ENCODE assay signal across 12 cellular contexts in the genomic region with DNA sequence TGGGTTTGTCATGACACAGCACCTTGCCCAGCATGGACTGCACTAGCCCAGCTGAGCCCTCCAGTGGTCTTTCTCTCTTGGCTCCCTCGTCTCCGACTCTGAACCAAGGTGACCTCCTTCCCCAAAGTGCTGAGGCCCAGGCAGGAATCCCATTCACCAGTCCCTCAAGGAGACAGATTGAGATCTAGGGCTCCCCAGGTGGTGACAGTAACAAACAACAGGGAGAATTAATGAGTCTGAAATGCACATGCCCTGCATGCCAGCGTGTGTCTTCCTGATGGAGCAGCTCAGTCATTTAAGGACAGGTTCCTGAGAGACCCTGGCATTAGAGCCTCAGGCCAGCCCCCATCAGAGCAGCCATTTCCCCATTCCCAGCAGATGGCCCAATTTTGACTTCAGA. TPM values are rescaled to one million over a fixed set of nuclear protein-coding genes. Genes with fewer than 3 reads are reported as not detected.
A peak's percentile ranks its signal among the peaks of the same experiment; 100 is the strongest.
DNase-seq lines count a peak whose midpoint lies in the region; ATAC-seq and TF ChIP-seq lines count a peak whose summit lies in the region.
"Had no signal": no experiment of that assay in that cellular context is flagged by ENCODE, and none has a peak within 500 bp of the region (broad histone marks: within the 10 kb centered on the region; RNA-seq: fewer than 3 reads in every experiment).

No MANE protein-coding gene starts in this region.

- no peaks in the 10 kb centered on the region for H3K9me3 ChIP-seq in HCT116 (ENCODE audit: control insufficient read depth in 1 of 2, insufficient read depth in 1 of 2, low read depth in 1 of 2, low read length in 2 of 2)
- H3K9me3 ChIP-seq in RWPE2 (ENCODE audit: severe bottlenecking): no peaks in the 10 kb centered on the region
- H3K9me3 ChIP-seq in hepatocyte (ENCODE audit: low read depth): no peaks in the 10 kb centered on the region
- H3K9me3 ChIP-seq: body of pancreas, neutrophil, upper lobe of right lung had no signal

- H3K9me2 ChIP-seq in HCT116 (ENCODE audit: insufficient read depth): no peaks in the 10 kb centered on the region
- no peaks in the 10 kb centered on the region for H3K9me2 ChIP-seq in hepatocyte (replicated peaks; ENCODE audit: insufficient read depth)

- TF ChIP-seq RAD21 in HCT116 (IDR thresholded peaks at IDR 0.05; ENCODE audit: low read depth): peak; percentile 36; the same call in 1 of the 2 replicates

- H3K27me3 ChIP-seq in HCT116 (ENCODE audit: insufficient read depth, low read length) (peaks cover 82% of the 10 kb centered on the region), RWPE2 (ENCODE audit: insufficient read depth, poor library complexity, severe bottlenecking) (no peaks in the 10 kb centered on the region), hepatocyte (peaks cover 16% of the 10 kb centered on the region)
- H3K27me3 ChIP-seq: body of pancreas had no signal

- H3K4me1 ChIP-seq in HCT116 (ENCODE audit: control insufficient read depth in 1 of 2, insufficient read depth in 2 of 2, low read length in 2 of 2): no peaks in the 10 kb centered on the region
- H3K4me1 ChIP-seq in RWPE2 (ENCODE audit: insufficient read depth, poor library complexity, severe bottlenecking): no peaks in the 10 kb centered on the region
- no peaks in the 10 kb centered on the region for H3K4me1 ChIP-seq in hepatocyte (ENCODE audit: insufficient read depth)
- H3K4me1 ChIP-seq: body of pancreas, upper lobe of right lung had no signal

- H3K9ac ChIP-seq in HCT116 (ENCODE audit: low read length): no peak overlapping the region

- DNase-seq in DMS 273 (lab: John Stamatoyannopoulos, UW; ENCODE audit: unreplicated experiment): peak; percentile 71
- peak; percentile 12 for DNase-seq in HCT116 (ENCODE audit: low read depth, low spot score)
- DNase-seq in RWPE2 (ENCODE audit: low spot score): no peak
- no peak for DNase-seq in hepatocyte (ENCODE audit: low spot score)
- no peak for DNase-seq in mesenteric fat pad (ENCODE audit: low spot score)
- no peak for DNase-seq in activated CD4-positive, alpha-beta T cell treated with anti-CD3 and anti-CD28 coated beads for 1 hour
- DNase-seq: body of pancreas; stimulated activated CD4-positive, alpha-beta T cell treated with anti-CD3 and anti-CD28 coated beads, Interleukin-4, amount 100 ng/mL, for 1 hour; upper lobe of right lung had no signal

- TF ChIP-seq CTCF in HCT116 (IDR thresholded peaks at IDR 0.05 in 2 of 3, conservative IDR thresholded peaks at IDR 0.05 in 1 of 3; ENCODE audit: borderline replicate concordance in 1 of 3, insufficient read depth in 1 of 3, low read depth in 2 of 3, low read length in 2 of 3) (peak in 2 of 3 experiments; percentile 54; a peak in 4 of 6 replicates), RWPE2 (IDR thresholded peaks at IDR 0.05; ENCODE audit: poor library complexity, severe bottlenecking) (peak; percentile 31), hepatocyte (IDR thresholded peaks at IDR 0.05; ENCODE audit: poor library complexity) (peak; percentile 9)

- WGBS in hepatocyte (ENCODE audit: low lambda C conversion rate, missing lambda C conversion rate): 45% methylated on average over 3 of the region's 3 CpGs

- TF ChIP-seq POLR2A in HCT116 (IDR thresholded peaks at IDR 0.05; ENCODE audit: borderline replicate concordance, extremely low read depth, insufficient read depth, insufficient read length): no peak

- H3K27ac ChIP-seq in HCT116 (ENCODE audit: low read depth, low read length): no peak overlapping the region
- H3K27ac ChIP-seq in RWPE2 (ENCODE audit: poor library complexity, severe bottlenecking): no peak overlapping the region
- no peak overlapping the region for H3K27ac ChIP-seq in hepatocyte
- H3K27ac ChIP-seq: body of pancreas, neutrophil, upper lobe of right lung had no signal

- BruUV-seq in HCT116 (replicated peaks; lab: Mats Ljungman, UMichigan): no TSS peak

- H3K79me2 ChIP-seq in HCT116 (ENCODE audit: insufficient read depth, low read length) (no peaks in the 10 kb centered on the region), hepatocyte (no peaks in the 10 kb centered on the region)

- peak; percentile 92 for ATAC-seq in HCT116
- ATAC-seq in RWPE2 (ENCODE audit: low read depth): 0 out of 3 replicates have a peak, but pooled peaks have one; percentile 44
- no peak for ATAC-seq in GM19452 (IDR thresholded peaks at IDR 0.05; ENCODE audit: unreplicated experiment)
- no peak for ATAC-seq in GM21360 (IDR thresholded peaks at IDR 0.05; ENCODE audit: unreplicated experiment)
- ATAC-seq: body of pancreas, upper lobe of right lung had no signal

- intact Hi-C loops in HCT116 (cut with micrococcal nuclease): loop anchor here (1.0 kb wide), 1 partner anchor 17 kb away; no protein-coding TSS in a partner anchor

- RAD21 ChIA-PET in HCT116 (lab: Charles Lee; ENCODE audit: low non-redundant PET in 1 of 2, low total read pairs in 2 of 2, uncharacterized antibody in 2 of 2, unreplicated experiment in 2 of 2): no interaction called here

- H3K4me2 ChIP-seq in HCT116 (ENCODE audit: low read length) (no peak overlapping the region), hepatocyte (no peak overlapping the region)

- CTCF ChIA-PET in HCT116 (lab: Charles Lee): interaction anchor here (1.1 kb wide), 1 partner anchor 138 kb away, joined by 3 read pairs; no protein-coding TSS in a partner anchor

- POLR2A ChIA-PET in HCT116 (lab: Charles Lee): no interaction called here

- H2AFZ ChIP-seq in HCT116 (ENCODE audit: low read depth, low read length, poor library complexity, severe bottlenecking) (no peak overlapping the region), hepatocyte (no peak overlapping the region)

- no peaks in the 10 kb centered on the region for H3K36me3 ChIP-seq in HCT116 (ENCODE audit: control insufficient read depth in 1 of 2, insufficient read depth in 2 of 2, low read length in 2 of 2)
- H3K36me3 ChIP-seq in RWPE2 (ENCODE audit: low read depth): no peaks in the 10 kb centered on the region
- no peaks in the 10 kb centered on the region for H3K36me3 ChIP-seq in hepatocyte (replicated peaks; ENCODE audit: insufficient read depth, low read depth)
- H3K36me3 ChIP-seq: neutrophil, upper lobe of right lung had no signal

- no peaks in the 10 kb centered on the region for H4K20me1 ChIP-seq in HCT116 (ENCODE audit: insufficient read depth)
- H4K20me1 ChIP-seq in hepatocyte (ENCODE audit: insufficient read depth, poor library complexity, severe bottlenecking): no peaks in the 10 kb centered on the region

- H3K4me3 ChIP-seq in HCT116 (replicated peaks in 1 of 2; ENCODE audit: low read depth in 1 of 2, low read length in 2 of 2): no peak overlapping the region
- H3K4me3 ChIP-seq in RWPE2 (ENCODE audit: severe bottlenecking): no peak overlapping the region
- H3K4me3 ChIP-seq in hepatocyte: no peak overlapping the region
- H3K4me3 ChIP-seq: body of pancreas, upper lobe of right lung had no signal

TF ChIP-seq in HCT116, 20 proteins besides CTCF, POLR2A, EP300 and RAD21 (continues in another document):
- TF ChIP-seq CBX3 (IDR thresholded peaks at IDR 0.05; ENCODE audit: low read depth): no peak
- TF ChIP-seq SP1 (IDR thresholded peaks at IDR 0.05; ENCODE audit: low read depth): no peak
- TF ChIP-seq, protein P1, sequence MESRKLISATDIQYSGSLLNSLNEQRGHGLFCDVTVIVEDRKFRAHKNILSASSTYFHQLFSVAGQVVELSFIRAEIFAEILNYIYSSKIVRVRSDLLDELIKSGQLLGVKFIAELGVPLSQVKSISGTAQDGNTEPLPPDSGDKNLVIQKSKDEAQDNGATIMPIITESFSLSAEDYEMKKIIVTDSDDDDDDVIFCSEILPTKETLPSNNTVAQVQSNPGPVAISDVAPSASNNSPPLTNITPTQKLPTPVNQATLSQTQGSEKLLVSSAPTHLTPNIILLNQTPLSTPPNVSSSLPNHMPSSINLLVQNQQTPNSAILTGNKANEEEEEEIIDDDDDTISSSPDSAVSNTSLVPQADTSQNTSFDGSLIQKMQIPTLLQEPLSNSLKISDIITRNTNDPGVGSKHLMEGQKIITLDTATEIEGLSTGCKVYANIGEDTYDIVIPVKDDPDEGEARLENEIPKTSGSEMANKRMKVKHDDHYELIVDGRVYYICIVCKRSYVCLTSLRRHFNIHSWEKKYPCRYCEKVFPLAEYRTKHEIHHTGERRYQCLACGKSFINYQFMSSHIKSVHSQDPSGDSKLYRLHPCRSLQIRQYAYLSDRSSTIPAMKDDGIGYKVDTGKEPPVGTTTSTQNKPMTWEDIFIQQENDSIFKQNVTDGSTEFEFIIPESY (IDR thresholded peaks at IDR 0.05; ENCODE audit: extremely low read depth, insufficient replicate concordance, low read length): no peak
- TF ChIP-seq ZNF274 (IDR thresholded peaks at IDR 0.05; ENCODE audit: low read depth, low read length): no peak
- TF ChIP-seq EGR1 (IDR thresholded peaks at IDR 0.05; ENCODE audit: low read depth): no peak
- no peak for TF ChIP-seq ELF1 (IDR thresholded peaks at IDR 0.05; ENCODE audit: borderline replicate concordance, low read depth)
- TF ChIP-seq, protein P2, sequence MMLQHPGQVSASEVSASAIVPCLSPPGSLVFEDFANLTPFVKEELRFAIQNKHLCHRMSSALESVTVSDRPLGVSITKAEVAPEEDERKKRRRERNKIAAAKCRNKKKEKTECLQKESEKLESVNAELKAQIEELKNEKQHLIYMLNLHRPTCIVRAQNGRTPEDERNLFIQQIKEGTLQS (IDR thresholded peaks at IDR 0.05): no peak
- no peak for TF ChIP-seq POLR2AphosphoS5 (IDR thresholded peaks at IDR 0.05; ENCODE audit: low read depth, low read length)

RNA-seq across cellular contexts. Expression of a gene that starts 51.4 kb away (rescaled TPM):
- 0.64 TPM for total RNA-seq in HCT116 (2021; ENCODE audit: unreplicated experiment)
- polyA plus RNA-seq in HCT116 (2012): 0.99 and 1.8 TPM in 2 replicates
- 25.0 and 34.9 TPM in 2 replicates for total RNA-seq in hepatocyte
- 18.6 and 24.2 TPM in 2 replicates for polyA plus RNA-seq in hepatocyte
- total RNA-seq in mesenteric fat pad: 53.4 TPM

Comparison
In these comparisons a context has a peak if more than half of its experiments do, and no peak if none do; other contexts are left out.
1. DNase-seq: peak in DMS 273 (single experiment) and HCT116 (single experiment); none in RWPE2 (single experiment), hepatocyte (single experiment), mesenteric fat pad (single experiment) and activated CD4-positive, alpha-beta T cell treated with anti-CD3 and anti-CD28 coated beads for 1 hour (single experiment).
2. ATAC-seq: peak in HCT116 (single experiment) and RWPE2 (single experiment); none in GM19452 (single experiment) and GM21360 (single experiment).
3. RNA of a gene that starts 51.4 kb away (total RNA-seq): 53.4 TPM in mesenteric fat pad (single experiment) and 25.0 to 34.9 TPM in hepatocyte; 0.64 TPM in HCT116 (single experiment); every median in the first group is over 10 times any median in the second.
4. Peak in every context shown above with its lines, with median percentiles within 50 percentile points of each other: CTCF ChIP-seq.